Comparison of ENCODE assay signal across 9 cellular contexts in genomic region chr10:59894114-59894513, GRCh38. TPM values are rescaled to one million over a fixed set of nuclear protein-coding genes. Genes with fewer than 3 reads are reported as not detected.
DNase-seq lines count a peak whose midpoint lies in the region; ATAC-seq and TF ChIP-seq lines count a peak whose summit lies in the region.
"Had no signal": no experiment of that assay in that cellular context is flagged by ENCODE, and none has a peak within 500 bp of the region (broad histone marks: within the 10 kb centered on the region; RNA-seq: fewer than 3 reads in every experiment).

No MANE protein-coding gene starts in this region.

- intact Hi-C loops in left cardiac atrium (cut with DNase I) (no loop called here), gastrocnemius medialis (cut with DNase I; ENCODE audit: low total_unique reads) (no loop called here)
- intact Hi-C loops in CD4-positive, alpha-beta memory T cell (cut with micrococcal nuclease), result no loop called here

- DNase-seq in GM03348 (ENCODE audit: low spot score), result peak; percentile 91
- DNase-seq in amniotic stem cell (lab: John Stamatoyannopoulos, UW), result peak; percentile 61
- DNase-seq in left cardiac atrium, result peak; percentile 52
- DNase-seq in gastrocnemius medialis, result peak in 1 of 2 donors; percentile 27
- DNase-seq in CD4-positive, alpha-beta memory T cell, result no peak
- no peak for DNase-seq in effector CD4-positive, alpha-beta T cell
- DNase-seq in stimulated activated naive CD4-positive, alpha-beta T cell treated with Interleukin-2 at 50 U/mL for 16 hours (lab: John Stamatoyannopoulos, UW), result no peak

- TF ChIP-seq POLR2A in gastrocnemius medialis (IDR thresholded peaks at IDR 0.05), result no peak

- no peak for TF ChIP-seq CTCF in gastrocnemius medialis (IDR thresholded peaks at IDR 0.05 in 4 of 5, conservative IDR thresholded peaks at IDR 0.05 in 1 of 5)

- no peak overlapping the region for H3K4me3 ChIP-seq in gastrocnemius medialis
- no peak overlapping the region for H3K4me3 ChIP-seq in CD4-positive, alpha-beta memory T cell (ENCODE audit: low read length in 2 of 2)

- in situ Hi-C loops in gastrocnemius medialis (cut with MboI; ENCODE audit: low sequenced_read_pairs in 4 of 4), result no loop called here

- peaks cover 63 to 64% of the 10 kb centered on the region in 2 donors for H3K4me1 ChIP-seq in gastrocnemius medialis
- peaks cover 19% of the 10 kb centered on the region for H3K4me1 ChIP-seq in CD4-positive, alpha-beta memory T cell (ENCODE audit: insufficient read depth, low read length)

- peaks cover 7 to 9% of the 10 kb centered on the region in 2 donors for H3K36me3 Mint-ChIP-seq in CD4-positive, alpha-beta memory T cell

- CTCF ChIA-PET in CD4-positive, alpha-beta memory T cell (lab: Charles Lee; ENCODE audit: partially characterized antibody), result no interaction called here

- POLR2A ChIA-PET in CD4-positive, alpha-beta memory T cell (lab: Charles Lee; ENCODE audit: partially characterized antibody), result no interaction called here

- H3K27ac ChIP-seq in gastrocnemius medialis, result no peak overlapping the region
- H3K27ac ChIP-seq in CD4-positive, alpha-beta memory T cell (ENCODE audit: low read depth, low read length), result no peak overlapping the region
- H3K27ac ChIP-seq: HL-60 had no signal

- ATAC-seq in left cardiac atrium, result peak; percentile 88 to 94
- peak; percentile 40 to 79 for ATAC-seq in gastrocnemius medialis
- ATAC-seq in GM21717 (IDR thresholded peaks at IDR 0.05; ENCODE audit: unreplicated experiment), result no peak

- no peaks in the 10 kb centered on the region for H3K27me3 Mint-ChIP-seq in CD4-positive, alpha-beta memory T cell

- peak overlapping the region in 1 of 8 donors; percentile 17 for H3K4me3 Mint-ChIP-seq in CD4-positive, alpha-beta memory T cell

- H3K9me3 ChIP-seq in gastrocnemius medialis, result no peaks in the 10 kb centered on the region
- H3K9me3 ChIP-seq in CD4-positive, alpha-beta memory T cell (ENCODE audit: control insufficient read depth in 1 of 2, low read length in 2 of 2), result no peaks in the 10 kb centered on the region

- no peaks in the 10 kb centered on the region for H3K36me3 ChIP-seq in gastrocnemius medialis
- no peaks in the 10 kb centered on the region for H3K36me3 ChIP-seq in CD4-positive, alpha-beta memory T cell (ENCODE audit: insufficient read depth, low read length)

- H3K9me3 Mint-ChIP-seq in CD4-positive, alpha-beta memory T cell, result no peaks in the 10 kb centered on the region

- peak overlapping the region in 3 of 7 donors; percentile 38 to 52 (median 48) for H3K27ac Mint-ChIP-seq in CD4-positive, alpha-beta memory T cell

- H3K4me1 Mint-ChIP-seq in CD4-positive, alpha-beta memory T cell, result peaks cover 41 to 70% (median 63%) of the 10 kb centered on the region in 4 donors

- H3K27me3 ChIP-seq in gastrocnemius medialis, result no peaks in the 10 kb centered on the region
- no peaks in the 10 kb centered on the region for H3K27me3 ChIP-seq in CD4-positive, alpha-beta memory T cell (ENCODE audit: insufficient read depth, low read length)

RNA-seq across cellular contexts. Expression of gene CCDC6, which starts 12.2 kb away (rescaled TPM):
- total RNA-seq in left cardiac atrium, result 10 to 100 TPM; 21.0 to 24.3 TPM
- total RNA-seq in gastrocnemius medialis, result 10 to 100 TPM; 26.6 to 43.3 (median 29.5) TPM
- 10 to 100 TPM; 20.9 to 22.5 TPM for total RNA-seq in CD4-positive, alpha-beta memory T cell
- 1 to 10 TPM; 4.4 to 6.1 TPM for polyA plus RNA-seq in CD4-positive, alpha-beta memory T cell

Comparison
In these comparisons a context has a peak if more than half of its experiments do, and no peak if none do; other contexts are left out.
1. DNase-seq: peak in GM03348 (single experiment), amniotic stem cell (single experiment) and left cardiac atrium (single experiment); none in CD4-positive, alpha-beta memory T cell (0 of 5), effector CD4-positive, alpha-beta T cell (single experiment) and stimulated activated naive CD4-positive, alpha-beta T cell treated with Interleukin-2 at 50 U/mL for 16 hours (single experiment).